9 cellular contexts compared by ENCODE assay signal in the genomic region with DNA sequence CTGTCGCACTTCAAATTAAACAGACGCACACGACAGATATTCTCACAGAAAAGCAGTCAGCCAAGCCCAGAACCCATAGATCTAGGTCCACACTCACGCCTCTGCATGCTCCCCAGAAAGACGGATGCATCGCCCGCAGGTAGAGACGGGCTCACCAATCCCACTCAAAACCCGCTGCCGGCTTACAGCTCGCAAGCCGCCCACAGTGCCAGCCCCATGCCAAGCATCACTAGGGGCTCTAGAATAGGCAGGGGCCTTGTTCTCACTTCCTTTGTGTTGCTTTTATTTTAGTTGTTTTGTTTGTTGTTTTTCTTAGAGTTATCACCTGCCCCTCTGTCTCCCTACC. TPM values are rescaled to one million over a fixed set of nuclear protein-coding genes. Genes with fewer than 3 reads are reported as not detected.
DNase-seq lines count a peak whose midpoint lies in the region; ATAC-seq lines count a peak whose summit lies in the region.
"Had no signal": no experiment of that assay in that cellular context is flagged by ENCODE, and none has a peak within 500 bp of the region (broad histone marks: within the 10 kb centered on the region; RNA-seq: fewer than 3 reads in every experiment).

No MANE protein-coding gene starts in this region.

- H3K4me1 ChIP-seq in HUES64 (ENCODE audit: insufficient read depth, low read length) (no peaks in the 10 kb centered on the region), iPS-15b (ENCODE audit: control insufficient read depth, insufficient read depth, low read length) (peaks cover 2% of the 10 kb centered on the region)

- H3K4me3 ChIP-seq in HUES64 (ENCODE audit: low read length) = peak overlapping the region; percentile 91
- peak overlapping the region; percentile 78 for H3K4me3 ChIP-seq in iPS-15b (ENCODE audit: low read depth, low read length)
- H3K4me3 ChIP-seq in H7 (ENCODE audit: insufficient read depth, low read depth, low read length) = no peak overlapping the region; the same call in 1 of the 2 replicates

- POLR2A ChIA-PET in activated naive CD8-positive, alpha-beta T cell treated with anti-CD3 and anti-CD28 coated beads, Interleukin-2, amount 10 ng/mL, durations not matched to agents 7 days and 5 days (lab: Charles Lee) = no interaction called here

- no peaks in the 10 kb centered on the region for H3K9me3 ChIP-seq in HUES64 (ENCODE audit: insufficient read depth, low read depth, low read length)
- no peaks in the 10 kb centered on the region for H3K9me3 ChIP-seq in iPS-15b (ENCODE audit: control insufficient read depth, insufficient read depth, low read length)

- DNase-seq in activated naive CD8-positive, alpha-beta T cell treated with anti-CD3 and anti-CD28 coated beads, Interleukin-2, amount 10 ng/mL, durations not matched to agents 7 days and 5 days = no peak
- no peak for DNase-seq in H7
- DNase-seq: MV-4-11 had no signal

- H3K27me3 ChIP-seq in HUES64 (ENCODE audit: insufficient read depth, low read length) (peaks cover 15% of the 10 kb centered on the region), iPS-15b (ENCODE audit: control insufficient read depth, insufficient read depth, low read length) (peaks cover 9% of the 10 kb centered on the region), H7 (ENCODE audit: control insufficient read depth, insufficient read depth, low read length) (peaks cover 17% of the 10 kb centered on the region)

- no peaks in the 10 kb centered on the region for H3K9me3 Mint-ChIP-seq in activated naive CD8-positive, alpha-beta T cell treated with anti-CD3 and anti-CD28 coated beads, Interleukin-2, amount 10 ng/mL, durations not matched to agents 7 days and 5 days
- H3K9me3 Mint-ChIP-seq in stimulated activated memory B cell treated with anti-CD40 and anti-IgM and Interleukin-4, amounts not matched to agents 10 μg/mL and 1 μg/mL and 100 μg/mL, for 72 hours = no peaks in the 10 kb centered on the region

- H3K9ac ChIP-seq in HUES64 (ENCODE audit: low read depth, low read length) = no peak overlapping the region
- no peak overlapping the region for H3K9ac ChIP-seq in iPS-15b (ENCODE audit: low read depth, low read length)

- 68% methylated on average over 12 of the region's 12 CpGs for WGBS in HUES64

- H3K27ac ChIP-seq in HUES64 (ENCODE audit: low read depth, low read length) = no peak overlapping the region

- H3K36me3 ChIP-seq in HUES64 (ENCODE audit: insufficient read depth, low read length) (no peaks in the 10 kb centered on the region), iPS-15b (ENCODE audit: control insufficient read depth, insufficient read depth, low read length) (peaks cover under 1% of the 10 kb centered on the region), H7 (replicated peaks; ENCODE audit: control insufficient read depth, insufficient read depth, low read length) (no peaks in the 10 kb centered on the region)

- H3K27ac Mint-ChIP-seq in activated naive CD8-positive, alpha-beta T cell treated with anti-CD3 and anti-CD28 coated beads, Interleukin-2, amount 10 ng/mL, durations not matched to agents 7 days and 5 days = no peak overlapping the region
- H3K27ac Mint-ChIP-seq in stimulated activated memory B cell treated with anti-CD40 and anti-IgM and Interleukin-4, amounts not matched to agents 10 μg/mL and 1 μg/mL and 100 μg/mL, for 72 hours = peak overlapping the region; percentile 49

- peak; percentile 17 for ATAC-seq in activated naive CD8-positive, alpha-beta T cell treated with anti-CD3 and anti-CD28 coated beads, Interleukin-2, amount 10 ng/mL, durations not matched to agents 7 days and 5 days (ENCODE audit: low read depth)
- ATAC-seq in stimulated activated memory B cell treated with anti-CD40 and anti-IgM and Interleukin-4, amounts not matched to agents 10 μg/mL and 1 μg/mL and 100 μg/mL, for 72 hours = no peak
- ATAC-seq in HG03460 (IDR thresholded peaks at IDR 0.05; ENCODE audit: unreplicated experiment) = no peak
- no peak for ATAC-seq in HG03521 (IDR thresholded peaks at IDR 0.05; ENCODE audit: unreplicated experiment)

- H3K4me1 Mint-ChIP-seq in activated naive CD8-positive, alpha-beta T cell treated with anti-CD3 and anti-CD28 coated beads, Interleukin-2, amount 10 ng/mL, durations not matched to agents 7 days and 5 days = peaks cover 10% of the 10 kb centered on the region
- peaks cover 22% of the 10 kb centered on the region for H3K4me1 Mint-ChIP-seq in stimulated activated memory B cell treated with anti-CD40 and anti-IgM and Interleukin-4, amounts not matched to agents 10 μg/mL and 1 μg/mL and 100 μg/mL, for 72 hours

- H3K4me3 Mint-ChIP-seq in activated naive CD8-positive, alpha-beta T cell treated with anti-CD3 and anti-CD28 coated beads, Interleukin-2, amount 10 ng/mL, durations not matched to agents 7 days and 5 days = peak overlapping the region; percentile 83
- peak overlapping the region; percentile 94 for H3K4me3 Mint-ChIP-seq in stimulated activated memory B cell treated with anti-CD40 and anti-IgM and Interleukin-4, amounts not matched to agents 10 μg/mL and 1 μg/mL and 100 μg/mL, for 72 hours

- no peaks in the 10 kb centered on the region for H3K36me3 Mint-ChIP-seq in activated naive CD8-positive, alpha-beta T cell treated with anti-CD3 and anti-CD28 coated beads, Interleukin-2, amount 10 ng/mL, durations not matched to agents 7 days and 5 days
- H3K36me3 Mint-ChIP-seq in stimulated activated memory B cell treated with anti-CD40 and anti-IgM and Interleukin-4, amounts not matched to agents 10 μg/mL and 1 μg/mL and 100 μg/mL, for 72 hours = no peaks in the 10 kb centered on the region

- peaks cover 31% of the 10 kb centered on the region for H3K27me3 Mint-ChIP-seq in activated naive CD8-positive, alpha-beta T cell treated with anti-CD3 and anti-CD28 coated beads, Interleukin-2, amount 10 ng/mL, durations not matched to agents 7 days and 5 days
- H3K27me3 Mint-ChIP-seq in stimulated activated memory B cell treated with anti-CD40 and anti-IgM and Interleukin-4, amounts not matched to agents 10 μg/mL and 1 μg/mL and 100 μg/mL, for 72 hours = peaks cover 11% of the 10 kb centered on the region

RNA-seq across cellular contexts. Expression of gene BMERB1, which starts 0.3 kb away (rescaled TPM):
- 16.8 TPM for polyA plus RNA-seq in HUES64 (2013, experiment 1 of 2)
- 19.9 TPM for polyA plus RNA-seq in HUES64 (2013, experiment 2 of 2)
- 1 to 10 TPM; 3.7 to 4.1 TPM for total RNA-seq in activated naive CD8-positive, alpha-beta T cell treated with anti-CD3 and anti-CD28 coated beads, Interleukin-2, amount 10 ng/mL, durations not matched to agents 7 days and 5 days
- 7.8 and 13.3 TPM in 2 replicates for total RNA-seq in H7 (2014; rRNA removed; shearing (Covaris generic))

RNA-seq across cellular contexts. Expression of gene MPV17L, which starts 38.5 kb away (rescaled TPM):
- polyA plus RNA-seq in HUES64 (2013, experiment 1 of 2) = 3.3 TPM
- 2.9 TPM for polyA plus RNA-seq in HUES64 (2013, experiment 2 of 2)
- total RNA-seq in activated naive CD8-positive, alpha-beta T cell treated with anti-CD3 and anti-CD28 coated beads, Interleukin-2, amount 10 ng/mL, durations not matched to agents 7 days and 5 days = not detected
- 1.5 and 1.7 TPM in 2 replicates for total RNA-seq in H7 (2014; rRNA removed; shearing (Covaris generic))
- total RNA-seq: myocyte had no signal

RNA-seq across cellular contexts. Expression of gene NPIPA5, which starts 56.0 kb away (rescaled TPM):
- polyA plus RNA-seq in HUES64 (2013, experiment 1 of 2) = 10.9 TPM
- polyA plus RNA-seq in HUES64 (2013, experiment 2 of 2) = 15.1 TPM
- total RNA-seq in activated naive CD8-positive, alpha-beta T cell treated with anti-CD3 and anti-CD28 coated beads, Interleukin-2, amount 10 ng/mL, durations not matched to agents 7 days and 5 days = 10 to 100 TPM; 25.5 TPM
- 2.3 and 2.4 TPM in 2 replicates for total RNA-seq in H7 (2014; rRNA removed; shearing (Covaris generic))
